ENCODE assay signal across 11 cellular contexts in genomic region chr6:35311390-35312075, GRCh38. TPM values are rescaled to one million over a fixed set of nuclear protein-coding genes. Genes with fewer than 3 reads are reported as not detected.
A peak's percentile ranks its signal among the peaks of the same experiment; 100 is the strongest.
DNase-seq lines count a peak whose midpoint lies in the region; ATAC-seq and TF ChIP-seq lines count a peak whose summit lies in the region.
"Had no signal": no experiment of that assay in that cellular context is flagged by ENCODE, and none has a peak within 500 bp of the region (broad histone marks: within the 10 kb centered on the region; RNA-seq: fewer than 3 reads in every experiment).

No MANE protein-coding gene starts in this region.

- no peaks in the 10 kb centered on the region for H3K27me3 ChIP-seq in CD8-positive, alpha-beta T cell (ENCODE audit: insufficient read depth, low read length)

- DNase-seq in CD8-positive, alpha-beta T cell: peak; percentile 19 to 84 (median 62)
- DNase-seq in OCI-LY7 (ENCODE audit: low spot score): peak; percentile 82
- DNase-seq in activated T-helper 2 cell treated with anti-CD3 and anti-CD28 coated beads, Interferon-gamma antibody, Interleukin-2, Interleukin-4, amounts not matched to agents 10 μg/mL and 5 μg/mL and 100 μg/mL, durations not matched to agents 14 hours and 24 hours and 36 hours (ENCODE audit: low spot score): peak; percentile 54
- DNase-seq in natural killer cell: no peak
- DNase-seq in NCI-H2196 (lab: John Stamatoyannopoulos, UW; ENCODE audit: unreplicated experiment): no peak
- DNase-seq in glutamatergic neuron: no peak
- DNase-seq: right cardiac atrium, RPMI8226 had no signal

- TF ChIP-seq CTCF in CD8-positive, alpha-beta T cell (IDR thresholded peaks at IDR 0.05): no peak
- TF ChIP-seq CTCF in OCI-LY7 (conservative IDR thresholded peaks at IDR 0.05; ENCODE audit: low read length) (no peak), natural killer cell (IDR thresholded peaks at IDR 0.05) (no peak), glutamatergic neuron (IDR thresholded peaks at IDR 0.05; ENCODE audit: partially characterized antibody, unreplicated experiment) (no peak)

- no peaks in the 10 kb centered on the region for H3K79me2 ChIP-seq in OCI-LY7 (ENCODE audit: insufficient read depth, low read depth, low read length)

- H3K36me3 ChIP-seq in CD8-positive, alpha-beta T cell (ENCODE audit: insufficient read depth, low read length): peaks cover 22% of the 10 kb centered on the region
- H3K36me3 ChIP-seq in OCI-LY7 (ENCODE audit: insufficient read depth, low read length): peaks cover 30% of the 10 kb centered on the region

- POLR2A ChIA-PET in CD8-positive, alpha-beta T cell (lab: Charles Lee): interaction anchor here (0.9 to 2.8 kb wide), 8 partner anchors 9 to 21 kb away, joined by 4 to 15 read pairs (median 8); partner anchors contain the start of gene DEF6
- POLR2A ChIA-PET in OCI-LY7 (lab: Charles Lee): interaction anchor here (0.9 to 1.9 kb wide), 4 partner anchors 9 to 17 kb away, joined by 3 to 8 read pairs (median 4); partner anchors contain the start of gene DEF6

- peak overlapping the region; percentile 82 for H3K4me3 Mint-ChIP-seq in CD8-positive, alpha-beta T cell
- peak overlapping the region; percentile 63 for H3K4me3 Mint-ChIP-seq in activated T-helper 2 cell treated with anti-CD3 and anti-CD28 coated beads, Interferon-gamma antibody, Interleukin-2, Interleukin-4, amounts not matched to agents 10 μg/mL and 5 μg/mL and 100 μg/mL, durations not matched to agents 14 hours and 24 hours and 36 hours (ENCODE audit: low read depth)
- H3K4me3 Mint-ChIP-seq in natural killer cell (peak overlapping the region; percentile 76), glutamatergic neuron (ENCODE audit: unreplicated experiment) (no peak overlapping the region)
- H3K4me3 Mint-ChIP-seq: type B pancreatic cell had no signal

- peak overlapping the region; percentile 60; the same call in 1 of the 2 replicates for H2AFZ ChIP-seq in OCI-LY7 (ENCODE audit: low read length)

- peaks cover 83% of the 10 kb centered on the region for H3K36me3 Mint-ChIP-seq in CD8-positive, alpha-beta T cell
- peaks cover 88% of the 10 kb centered on the region for H3K36me3 Mint-ChIP-seq in activated T-helper 2 cell treated with anti-CD3 and anti-CD28 coated beads, Interferon-gamma antibody, Interleukin-2, Interleukin-4, amounts not matched to agents 10 μg/mL and 5 μg/mL and 100 μg/mL, durations not matched to agents 14 hours and 24 hours and 36 hours (ENCODE audit: low read depth)
- H3K36me3 Mint-ChIP-seq in natural killer cell: no peaks in the 10 kb centered on the region
- no peaks in the 10 kb centered on the region for H3K36me3 Mint-ChIP-seq in glutamatergic neuron (ENCODE audit: unreplicated experiment)

- H4K20me1 ChIP-seq in OCI-LY7 (ENCODE audit: insufficient read depth, low read length): no peaks in the 10 kb centered on the region

- H3K4me1 ChIP-seq in CD8-positive, alpha-beta T cell (ENCODE audit: insufficient read depth, low read length): peaks cover 91% of the 10 kb centered on the region
- peaks cover 44% of the 10 kb centered on the region for H3K4me1 ChIP-seq in OCI-LY7 (ENCODE audit: insufficient read depth, low read length, poor library complexity, severe bottlenecking)

- peaks cover 88% of the 10 kb centered on the region for H3K4me1 Mint-ChIP-seq in CD8-positive, alpha-beta T cell (ENCODE audit: low read depth)
- peaks cover 70% of the 10 kb centered on the region for H3K4me1 Mint-ChIP-seq in activated T-helper 2 cell treated with anti-CD3 and anti-CD28 coated beads, Interferon-gamma antibody, Interleukin-2, Interleukin-4, amounts not matched to agents 10 μg/mL and 5 μg/mL and 100 μg/mL, durations not matched to agents 14 hours and 24 hours and 36 hours (ENCODE audit: low read depth)
- H3K4me1 Mint-ChIP-seq in natural killer cell (peaks cover 84 to 86% of the 10 kb centered on the region in 2 donors), glutamatergic neuron (ENCODE audit: low read depth, unreplicated experiment) (no peaks in the 10 kb centered on the region)

- peak overlapping the region; percentile 42 for H3K4me3 ChIP-seq in CD8-positive, alpha-beta T cell (ENCODE audit: low read depth, low read length)
- H3K4me3 ChIP-seq in OCI-LY7 (ENCODE audit: low read depth, low read length, poor library complexity, severe bottlenecking): peak overlapping the region; percentile 49

- H3K27me3 Mint-ChIP-seq in CD8-positive, alpha-beta T cell (ENCODE audit: low read depth): no peaks in the 10 kb centered on the region
- H3K27me3 Mint-ChIP-seq in activated T-helper 2 cell treated with anti-CD3 and anti-CD28 coated beads, Interferon-gamma antibody, Interleukin-2, Interleukin-4, amounts not matched to agents 10 μg/mL and 5 μg/mL and 100 μg/mL, durations not matched to agents 14 hours and 24 hours and 36 hours (ENCODE audit: low read depth): no peaks in the 10 kb centered on the region
- no peaks in the 10 kb centered on the region for H3K27me3 Mint-ChIP-seq in natural killer cell (ENCODE audit: low read depth in 2 of 2)
- peaks cover 5% of the 10 kb centered on the region for H3K27me3 Mint-ChIP-seq in glutamatergic neuron (ENCODE audit: unreplicated experiment)

- peak; percentile 72 for ATAC-seq in CD8-positive, alpha-beta T cell
- peak; percentile 71 to 82 (median 80) for ATAC-seq in natural killer cell
- no peak for ATAC-seq in HG03521 (IDR thresholded peaks at IDR 0.05; ENCODE audit: unreplicated experiment)
- no peak for ATAC-seq in HG03135 (IDR thresholded peaks at IDR 0.05; ENCODE audit: unreplicated experiment)
- ATAC-seq: right cardiac atrium had no signal

- CTCF ChIA-PET in CD8-positive, alpha-beta T cell (lab: Charles Lee): interaction anchor here (1.0 to 4.4 kb wide), 9 partner anchors 8 to 241 kb away, joined by 3 to 32 read pairs (median 5); partner anchors contain the start of gene DEF6
- CTCF ChIA-PET in OCI-LY7 (lab: Charles Lee; ENCODE audit: unreplicated experiment): interaction anchor here (1.0 kb wide), 1 partner anchor 13 kb away, joined by 5 read pairs; no protein-coding TSS in a partner anchor

- H3K9me3 ChIP-seq in CD8-positive, alpha-beta T cell (ENCODE audit: low read length): no peaks in the 10 kb centered on the region
- H3K9me3 ChIP-seq in OCI-LY7 (ENCODE audit: low read length): no peaks in the 10 kb centered on the region

- intact Hi-C loops in CD8-positive, alpha-beta T cell (cut with DNase I, micrococcal nuclease): loop anchor here in 1 of 2 experiments (1.0 to 2.0 kb wide), 3 partner anchors 8 to 15 kb away; partner anchors contain the start of gene DEF6
- intact Hi-C loops in OCI-LY7 (cut with micrococcal nuclease; ENCODE audit: unreplicated experiment): no loop called here
- intact Hi-C loops in activated T-helper 2 cell treated with anti-CD3 and anti-CD28 coated beads, Interferon-gamma antibody, Interleukin-2, Interleukin-4, amounts not matched to agents 10 μg/mL and 5 μg/mL and 100 μg/mL, durations not matched to agents 14 hours and 24 hours and 36 hours (cut with micrococcal nuclease): loop anchor here (1.0 kb wide), 1 partner anchor 8 kb away; no protein-coding TSS in a partner anchor
- intact Hi-C loops in natural killer cell (cut with micrococcal nuclease): loop anchor here (2.0 kb wide), 1 partner anchor 13 kb away; no protein-coding TSS in a partner anchor

- H3K9me3 Mint-ChIP-seq in CD8-positive, alpha-beta T cell: no peaks in the 10 kb centered on the region
- H3K9me3 Mint-ChIP-seq in activated T-helper 2 cell treated with anti-CD3 and anti-CD28 coated beads, Interferon-gamma antibody, Interleukin-2, Interleukin-4, amounts not matched to agents 10 μg/mL and 5 μg/mL and 100 μg/mL, durations not matched to agents 14 hours and 24 hours and 36 hours: no peaks in the 10 kb centered on the region
- H3K9me3 Mint-ChIP-seq in natural killer cell (no peaks in the 10 kb centered on the region), glutamatergic neuron (ENCODE audit: unreplicated experiment) (peaks cover 2% of the 10 kb centered on the region)
- H3K9me3 Mint-ChIP-seq: type B pancreatic cell had no signal

- peak overlapping the region; percentile 75 for H3K27ac ChIP-seq in CD8-positive, alpha-beta T cell (ENCODE audit: low read depth, low read length)
- H3K27ac ChIP-seq in OCI-LY7 (ENCODE audit: low read depth, low read length, poor library complexity, severe bottlenecking): peak overlapping the region; percentile 78

- no TSS peak for BruUV-seq in OCI-LY7 (replicated peaks; lab: Mats Ljungman, UMichigan)

- peak overlapping the region; percentile 100 for H3K27ac Mint-ChIP-seq in CD8-positive, alpha-beta T cell
- H3K27ac Mint-ChIP-seq in activated T-helper 2 cell treated with anti-CD3 and anti-CD28 coated beads, Interferon-gamma antibody, Interleukin-2, Interleukin-4, amounts not matched to agents 10 μg/mL and 5 μg/mL and 100 μg/mL, durations not matched to agents 14 hours and 24 hours and 36 hours: peak overlapping the region; percentile 93
- H3K27ac Mint-ChIP-seq in natural killer cell (peak overlapping the region; percentile 92 to 96), glutamatergic neuron (ENCODE audit: unreplicated experiment) (no peak overlapping the region)
- H3K27ac Mint-ChIP-seq: type B pancreatic cell had no signal

- peak overlapping the region; percentile 89 for H3K4me2 ChIP-seq in OCI-LY7 (ENCODE audit: low read length)

- no peaks in the 10 kb centered on the region for H3K9me2 ChIP-seq in OCI-LY7 (ENCODE audit: insufficient read depth, low read length)

RNA-seq across cellular contexts. Expression of gene DEF6, which starts 13.9 kb away (rescaled TPM):
- 100 to 1,000 TPM; 172 to 182 TPM for total RNA-seq in CD8-positive, alpha-beta T cell
- 56.8 and 60.0 TPM in 2 replicates for total RNA-seq in OCI-LY7 (2014; rRNA removed; shearing (Covaris generic))
- total RNA-seq in OCI-LY7 (2022) (53.7 and 53.8 TPM in 2 replicates), natural killer cell (100 to 1,000 TPM; 232 to 297 (median 241) TPM), glutamatergic neuron (ENCODE audit: unreplicated experiment) (1.8 TPM)
- total RNA-seq in activated T-helper 2 cell treated with anti-CD3 and anti-CD28 coated beads, Interferon-gamma antibody, Interleukin-2, Interleukin-4, amounts not matched to agents 10 μg/mL and 5 μg/mL and 100 μg/mL, durations not matched to agents 14 hours and 24 hours and 36 hours: 120 and 121 TPM in 2 replicates

RNA-seq across cellular contexts. Expression of gene PPARD, which starts 30.8 kb away (rescaled TPM):
- 10 to 100 TPM; 20.0 to 21.5 TPM for total RNA-seq in CD8-positive, alpha-beta T cell
- total RNA-seq in OCI-LY7 (2014; rRNA removed; shearing (Covaris generic)): 4.6 and 6.1 TPM in 2 replicates
- 11.9 and 13.1 TPM in 2 replicates for total RNA-seq in OCI-LY7 (2022)
- total RNA-seq in activated T-helper 2 cell treated with anti-CD3 and anti-CD28 coated beads, Interferon-gamma antibody, Interleukin-2, Interleukin-4, amounts not matched to agents 10 μg/mL and 5 μg/mL and 100 μg/mL, durations not matched to agents 14 hours and 24 hours and 36 hours: 27.1 and 29.1 TPM in 2 replicates
- 10 to 100 TPM; 14.4 to 20.4 (median 18.8) TPM for total RNA-seq in natural killer cell
- 37.5 TPM for total RNA-seq in glutamatergic neuron (ENCODE audit: unreplicated experiment)

RNA-seq across cellular contexts. Expression of gene ZNF76, which starts 52.0 kb away (rescaled TPM):
- total RNA-seq in CD8-positive, alpha-beta T cell: 10 to 100 TPM; 54.6 to 57.8 TPM
- total RNA-seq in OCI-LY7 (2014; rRNA removed; shearing (Covaris generic)): 29.6 and 31.0 TPM in 2 replicates
- total RNA-seq in OCI-LY7 (2022) (59.5 and 65.4 TPM in 2 replicates), natural killer cell (10 to 100 TPM; 62.7 to 81.6 (median 64.6) TPM), glutamatergic neuron (ENCODE audit: unreplicated experiment) (38.3 TPM)
- 37.5 and 39.8 TPM in 2 replicates for total RNA-seq in activated T-helper 2 cell treated with anti-CD3 and anti-CD28 coated beads, Interferon-gamma antibody, Interleukin-2, Interleukin-4, amounts not matched to agents 10 μg/mL and 5 μg/mL and 100 μg/mL, durations not matched to agents 14 hours and 24 hours and 36 hours

Comparison
In these comparisons a context has a peak if more than half of its experiments do, and no peak if none do; other contexts are left out.
1. ATAC-seq: peak in CD8-positive, alpha-beta T cell (single experiment) and natural killer cell (3 of 3); none in HG03521 (single experiment) and HG03135 (single experiment).
2. DNase-seq: peak in CD8-positive, alpha-beta T cell (7 of 7), OCI-LY7 (single experiment) and activated T-helper 2 cell treated with anti-CD3 and anti-CD28 coated beads, Interferon-gamma antibody, Interleukin-2, Interleukin-4, amounts not matched to agents 10 μg/mL and 5 μg/mL and 100 μg/mL, durations not matched to agents 14 hours and 24 hours and 36 hours (single experiment); none in natural killer cell (single experiment), NCI-H2196 (single experiment) and glutamatergic neuron (single experiment).
3. RNA of gene DEF6, which starts 13.9 kb away (total RNA-seq): 232 to 297 TPM in natural killer cell, 172 to 182 TPM in CD8-positive, alpha-beta T cell, 120 to 121 TPM in activated T-helper 2 cell treated with anti-CD3 and anti-CD28 coated beads, Interferon-gamma antibody, Interleukin-2, Interleukin-4, amounts not matched to agents 10 μg/mL and 5 μg/mL and 100 μg/mL, durations not matched to agents 14 hours and 24 hours and 36 hours and 53.7 to 60.0 TPM in OCI-LY7; 1.8 TPM in glutamatergic neuron (single experiment); every median in the first group is over 10 times any median in the second.